Comparison of ENCODE assay signal across 17 cellular contexts in genomic region chr9:85973238-85973637, GRCh38.
"Had no signal": no experiment of that assay in that cellular context is flagged by ENCODE, and none has a peak within 500 bp of the region (broad histone marks: within the 10 kb centered on the region; RNA-seq: fewer than 3 reads in every experiment).

No MANE protein-coding gene starts in this region.

- H3K27ac ChIP-seq: coronary artery, heart left ventricle, psoas muscle, right lobe of liver, testis, tibial nerve had no signal

- H3K27me3 Mint-ChIP-seq: naive B cell; stimulated activated memory B cell treated with anti-CD40 and anti-IgM and Interleukin-4, amounts not matched to agents 10 μg/mL and 1 μg/mL and 100 μg/mL, for 72 hours; stimulated activated naive CD8-positive, alpha-beta T cell treated with anti-CD3 and anti-CD28 coated beads, Interleukin-15, Interleukin-2, amounts not matched to agents 100 ng/mL and 50 ng/mL, for 24 hours had no signal

- ATAC-seq: heart left ventricle; left colon; psoas muscle; right lobe of liver; stimulated activated memory B cell treated with anti-CD40 and anti-IgM and Interleukin-4, amounts not matched to agents 10 μg/mL and 1 μg/mL and 100 μg/mL, for 72 hours had no signal

- H3K4me1 ChIP-seq: heart left ventricle, psoas muscle, right lobe of liver, testis, tibial nerve had no signal

- DNase-seq: effector CD4-positive, alpha-beta T cell; heart left ventricle; hippocampal formation; left colon; mesendoderm; naive B cell; psoas muscle; retina; right lobe of liver; stimulated activated CD4-positive, alpha-beta T cell treated with anti-CD3 and anti-CD28 coated beads, Interleukin-4, amount 100 ng/mL, for 1 hour; stimulated activated CD8-positive, alpha-beta memory T cell treated with anti-CD3 and anti-CD28 coated beads, Interleukin-4, amount 100 ng/mL, for 48 hours; testis had no signal

- H3K4me1 Mint-ChIP-seq: nephron; stimulated activated memory B cell treated with anti-CD40 and anti-IgM and Interleukin-4, amounts not matched to agents 10 μg/mL and 1 μg/mL and 100 μg/mL, for 72 hours had no signal

- H3K27ac Mint-ChIP-seq: stimulated activated memory B cell treated with anti-CD40 and anti-IgM and Interleukin-4, amounts not matched to agents 10 μg/mL and 1 μg/mL and 100 μg/mL, for 72 hours; stimulated activated naive CD8-positive, alpha-beta T cell treated with anti-CD3 and anti-CD28 coated beads, Interleukin-15, Interleukin-2, amounts not matched to agents 100 ng/mL and 50 ng/mL, for 24 hours had no signal

- H3K27me3 ChIP-seq: heart left ventricle, right lobe of liver, testis, tibial nerve had no signal

- H3K4me3 ChIP-seq: coronary artery, heart left ventricle, psoas muscle, right lobe of liver, testis, tibial nerve had no signal

- H3K4me3 Mint-ChIP-seq: naive B cell; nephron; stimulated activated memory B cell treated with anti-CD40 and anti-IgM and Interleukin-4, amounts not matched to agents 10 μg/mL and 1 μg/mL and 100 μg/mL, for 72 hours; stimulated activated naive CD8-positive, alpha-beta T cell treated with anti-CD3 and anti-CD28 coated beads, Interleukin-15, Interleukin-2, amounts not matched to agents 100 ng/mL and 50 ng/mL, for 24 hours had no signal

- H3K9me3 ChIP-seq: heart left ventricle, psoas muscle, right lobe of liver, testis, tibial nerve had no signal

- H3K9me3 Mint-ChIP-seq: naive B cell; nephron; stimulated activated memory B cell treated with anti-CD40 and anti-IgM and Interleukin-4, amounts not matched to agents 10 μg/mL and 1 μg/mL and 100 μg/mL, for 72 hours; stimulated activated naive CD8-positive, alpha-beta T cell treated with anti-CD3 and anti-CD28 coated beads, Interleukin-15, Interleukin-2, amounts not matched to agents 100 ng/mL and 50 ng/mL, for 24 hours had no signal
